14 cellular contexts compared by ENCODE assay signal in genomic region chr11:45457649-45458048, GRCh38.
DNase-seq lines count a peak whose midpoint lies in the region; ATAC-seq and TF ChIP-seq lines count a peak whose summit lies in the region.
"Had no signal": no experiment of that assay in that cellular context is flagged by ENCODE, and none has a peak within 500 bp of the region (broad histone marks: within the 10 kb centered on the region; RNA-seq: fewer than 3 reads in every experiment).

No MANE protein-coding gene starts in this region.

- H3K4me3 ChIP-seq in cardiac fibroblast (replicated peaks in 1 of 2; ENCODE audit: low read depth in 2 of 2, low read length in 2 of 2), result no peak overlapping the region
- H3K4me3 ChIP-seq: esophagus squamous epithelium, skin epidermis, thyroid gland had no signal

- H3K9me3 Mint-ChIP-seq in T-cell, result no peaks in the 10 kb centered on the region
- H3K9me3 Mint-ChIP-seq: T-helper 1 cell treated with Interleukin-12 subunit alpha and Interleukin-12 subunit beta and Interleukin-4 antibody, amounts not matched to agents 30 μg/mL and 1 μg/mL, for 36 hours had no signal

- DNase-seq in GM04504 (ENCODE audit: low read depth), result peak; percentile 50
- DNase-seq in NCI-H226, result peak; percentile 91
- peak; percentile 90 to 97 for DNase-seq in cardiac fibroblast (ENCODE audit: low read depth in 2 of 2)
- peak; percentile 38 for DNase-seq in omental fat pad (ENCODE audit: low spot score)
- no peak for DNase-seq in stimulated activated naive CD4-positive, alpha-beta T cell (lab: John Stamatoyannopoulos, UW)
- no peak for DNase-seq in cortex of kidney (lab: John Stamatoyannopoulos, UW)
- DNase-seq in T-cell, result no peak
- DNase-seq: cerebellar nuclear complex, esophagus squamous epithelium, H7 had no signal

- no peaks in the 10 kb centered on the region for H3K4me1 Mint-ChIP-seq in T-cell

- ATAC-seq in omental fat pad (ENCODE audit: low FRiP score), result peak; percentile 87
- ATAC-seq in HG02870 (IDR thresholded peaks at IDR 0.05; ENCODE audit: unreplicated experiment), result no peak
- ATAC-seq in T-cell (replicated peaks in 1 of 4), result no peak

- POLR2A ChIA-PET in T-cell (lab: Charles Lee), result no interaction called here

- CTCF ChIA-PET in T-cell (lab: Charles Lee), result no interaction called here

- H3K27me3 Mint-ChIP-seq in T-cell, result peaks cover 14 to 22% of the 10 kb centered on the region in 2 donors

- TF ChIP-seq CTCF in cardiac fibroblast (IDR thresholded peaks at IDR 0.05; ENCODE audit: low read depth, low read length) (no peak), omental fat pad (IDR thresholded peaks at IDR 0.05) (no peak)

- H3K4me3 Mint-ChIP-seq in T-cell, result no peak overlapping the region
- H3K4me3 Mint-ChIP-seq: T-helper 1 cell treated with Interleukin-12 subunit alpha and Interleukin-12 subunit beta and Interleukin-4 antibody, amounts not matched to agents 30 μg/mL and 1 μg/mL, for 36 hours had no signal

- no peaks in the 10 kb centered on the region for H3K36me3 Mint-ChIP-seq in T-cell

- H3K27ac Mint-ChIP-seq in T-cell, result no peak overlapping the region
- H3K27ac Mint-ChIP-seq: T-helper 1 cell treated with Interleukin-12 subunit alpha and Interleukin-12 subunit beta and Interleukin-4 antibody, amounts not matched to agents 30 μg/mL and 1 μg/mL, for 36 hours had no signal

Comparison
In these comparisons a context has a peak if more than half of its experiments do, and no peak if none do; other contexts are left out.
1. DNase-seq: peak in GM04504 (single experiment), NCI-H226 (single experiment), cardiac fibroblast (2 of 2) and omental fat pad (single experiment); none in stimulated activated naive CD4-positive, alpha-beta T cell (0 of 6), cortex of kidney (single experiment) and T-cell (0 of 34).